In the genomic region with DNA sequence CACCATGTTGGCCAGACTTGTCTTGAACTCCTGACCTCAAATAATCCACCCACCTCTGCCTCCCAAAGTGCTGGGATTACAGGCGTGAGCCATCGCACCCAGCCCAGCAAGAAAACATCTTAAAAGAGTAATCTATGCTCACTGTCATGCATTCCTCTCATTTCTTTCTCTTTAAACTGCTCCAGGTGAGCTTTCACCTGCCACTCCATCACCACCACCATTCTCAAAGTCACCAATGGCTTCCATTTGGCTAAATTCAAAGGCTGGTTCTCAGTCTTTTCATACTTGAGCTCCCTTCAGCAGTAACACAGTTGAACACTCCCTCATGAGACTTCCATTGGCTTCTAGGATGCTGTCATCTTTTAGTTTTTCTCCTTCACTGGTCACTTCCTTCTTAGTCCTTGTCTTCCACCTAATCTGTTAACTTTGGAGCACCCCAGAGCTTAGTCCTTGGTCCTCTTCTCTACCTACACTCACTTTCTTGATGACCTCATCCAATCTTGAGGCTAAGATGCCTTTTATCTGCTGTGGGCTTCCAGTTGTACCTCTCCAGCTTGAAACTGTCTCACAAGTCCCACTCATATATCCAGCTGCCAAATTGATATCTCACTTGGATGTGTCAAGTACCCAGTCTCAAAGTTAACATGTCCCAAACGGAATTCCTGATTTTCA, we compare ENCODE assay signal across 27 cellular contexts. TPM values are rescaled to one million over a fixed set of nuclear protein-coding genes. Genes with fewer than 3 reads are reported as not detected.
"Had no signal": no experiment of that assay in that cellular context is flagged by ENCODE, and none has a peak within 500 bp of the region (broad histone marks: within the 10 kb centered on the region; RNA-seq: fewer than 3 reads in every experiment).

No MANE protein-coding gene starts in this region.

- H3K9me3 ChIP-seq: gastrocnemius medialis, mucosa of descending colon, prostate gland, right atrium auricular region, sigmoid colon, testis, tibial artery, upper lobe of left lung had no signal

- H3K9ac ChIP-seq: neural progenitor cell had no signal

- H3K4me3 Mint-ChIP-seq: mesothelial cell of epicardium; nephron; neural progenitor cell; stimulated activated effector memory CD8-positive, alpha-beta T cell treated with anti-CD3 and anti-CD28 coated beads, Interleukin-12 subunit alpha, Interleukin-12 subunit beta, amount 100 ng/mL, for 72 hours had no signal

- H3K4me2 ChIP-seq: neural progenitor cell had no signal

- DNase-seq: cortex of kidney; dorsolateral prefrontal cortex; effector CD4-positive, alpha-beta T cell; foreskin fibroblast; gastrocnemius medialis; mesenchymal stem cell; mucosa of descending colon; naive B cell; sigmoid colon; stimulated activated CD4-positive, alpha-beta T cell treated with anti-CD3 and anti-CD28 coated beads, Interleukin-2, amount 100 ng/mL, for 24 hours; stimulated activated CD4-positive, alpha-beta T cell treated with anti-CD3 and anti-CD28 coated beads, Interleukin-4, amount 100 ng/mL, for 24 hours; stimulated activated naive CD4-positive, alpha-beta T cell treated with Interleukin-2 at 50 U/mL for 16 hours; substantia nigra; testis; tibial artery; upper lobe of left lung had no signal

- H3K36me3 ChIP-seq: neural progenitor cell, prostate gland had no signal

- H3K27ac Mint-ChIP-seq: mesothelial cell of epicardium; nephron; neural progenitor cell; stimulated activated effector memory CD8-positive, alpha-beta T cell treated with anti-CD3 and anti-CD28 coated beads, Interleukin-12 subunit alpha, Interleukin-12 subunit beta, amount 100 ng/mL, for 72 hours had no signal

- H3K4me3 ChIP-seq: dorsolateral prefrontal cortex, gastrocnemius medialis, mucosa of descending colon, neural progenitor cell, prostate gland, right atrium auricular region, sigmoid colon, testis, tibial artery, upper lobe of left lung had no signal

- ATAC-seq: esophagus mucosa; gastrocnemius medialis; left lobe of liver; mucosa of descending colon; stimulated activated effector memory CD8-positive, alpha-beta T cell treated with anti-CD3 and anti-CD28 coated beads, Interleukin-12 subunit alpha, Interleukin-12 subunit beta, amount 100 ng/mL, for 72 hours had no signal

- H3K27ac ChIP-seq: epithelial cell of prostate, gastrocnemius medialis, neural progenitor cell, prostate gland, sigmoid colon, testis, tibial artery, upper lobe of left lung had no signal

- H3K36me3 Mint-ChIP-seq: stimulated activated effector memory CD8-positive, alpha-beta T cell treated with anti-CD3 and anti-CD28 coated beads, Interleukin-12 subunit alpha, Interleukin-12 subunit beta, amount 100 ng/mL, for 72 hours had no signal

- H2AFZ ChIP-seq: neural progenitor cell had no signal

- H3K27me3 ChIP-seq: dorsolateral prefrontal cortex, gastrocnemius medialis, neural progenitor cell, right atrium auricular region, sigmoid colon, testis, tibial artery, upper lobe of left lung had no signal

- H3K4me1 Mint-ChIP-seq: mesothelial cell of epicardium; naive B cell; nephron; neural progenitor cell; stimulated activated effector memory CD8-positive, alpha-beta T cell treated with anti-CD3 and anti-CD28 coated beads, Interleukin-12 subunit alpha, Interleukin-12 subunit beta, amount 100 ng/mL, for 72 hours had no signal

- H3K9me3 Mint-ChIP-seq: mesothelial cell of epicardium; nephron; neural progenitor cell; stimulated activated effector memory CD8-positive, alpha-beta T cell treated with anti-CD3 and anti-CD28 coated beads, Interleukin-12 subunit alpha, Interleukin-12 subunit beta, amount 100 ng/mL, for 72 hours had no signal

- H3K4me1 ChIP-seq: gastrocnemius medialis, prostate gland, sigmoid colon, tibial artery, upper lobe of left lung had no signal

RNA-seq across cellular contexts. Expression of gene ESYT3, which starts 27.0 kb away (rescaled TPM):
- total RNA-seq: glomerular endothelial cell, lung microvascular endothelial cell had no signal
